ENCODE assay signal across 10 cellular contexts in genomic region chr9:90921104-90921503, GRCh38.
A peak's percentile ranks its signal among the peaks of the same experiment; 100 is the strongest.
DNase-seq lines count a peak whose midpoint lies in the region; ATAC-seq, FAIRE-seq and TF ChIP-seq lines count a peak whose summit lies in the region.
"Had no signal": no experiment of that assay in that cellular context is flagged by ENCODE, and none has a peak within 500 bp of the region (broad histone marks: within the 10 kb centered on the region; RNA-seq: fewer than 3 reads in every experiment).

No MANE protein-coding gene starts in this region.

- H3K4me3 ChIP-seq in A549 (no peak overlapping the region), lower lobe of right lung (no peak overlapping the region)
- H3K4me3 ChIP-seq: SJSA1 had no signal

- TF ChIP-seq CTCF in A549 (IDR thresholded peaks at IDR 0.05) (no peak), lower lobe of right lung (IDR thresholded peaks at IDR 0.05) (no peak)

- peaks cover 9% of the 10 kb centered on the region for H3K27me3 ChIP-seq in lower lobe of right lung (ENCODE audit: low read depth)
- H3K27me3 ChIP-seq: SJSA1 had no signal

- intact Hi-C loops in lower lobe of right lung (cut with DNase I): no loop called here

- ATAC-seq in A549 (no peak), lower lobe of right lung (peak; percentile 65 to 71), GM18907 (IDR thresholded peaks at IDR 0.05; ENCODE audit: unreplicated experiment) (no peak), HG03571 (IDR thresholded peaks at IDR 0.05; ENCODE audit: unreplicated experiment) (no peak), GM18502 (IDR thresholded peaks at IDR 0.05; ENCODE audit: poor library complexity, unreplicated experiment) (no peak)

- CTCF ChIA-PET in A549 (lab: Yijun Ruan, JAX): interaction anchor here (0.6 to 1.4 kb wide), 6 partner anchors 12 to 1437 kb away, joined by 3 to 4 read pairs (median 3); no protein-coding TSS in a partner anchor

- 46% methylated on average over 8 of the region's 8 CpGs for WGBS in A549 (ENCODE audit: missing lambda C conversion rate)

- H3K4me1 ChIP-seq in A549 (peaks cover 13% of the 10 kb centered on the region; the same call in 2 of the 3 replicates), lower lobe of right lung (peaks cover 4% of the 10 kb centered on the region)

- no peak for TF ChIP-seq POLR2A in A549 (IDR thresholded peaks at IDR 0.05; ENCODE audit: low read length)

- no peak for FAIRE-seq in A549 (lab: Jason Lieb, UNC)

- POLR2A ChIA-PET in A549 (lab: Yijun Ruan, JAX): interaction anchor here (1.2 kb wide), 1 partner anchor 64 kb away, joined by 6 read pairs; no protein-coding TSS in a partner anchor

- H3K4me2 ChIP-seq in A549: peak overlapping the region; percentile 31; the same call in 1 of the 3 replicates

- H3K27ac ChIP-seq in A549 (peak overlapping the region; percentile 38 to 42; a peak in 2 of 6 replicates), lower lobe of right lung (no peak overlapping the region)
- H3K27ac ChIP-seq: SJSA1 had no signal

- H3K9me3 ChIP-seq in A549 (no peaks in the 10 kb centered on the region), lower lobe of right lung (no peaks in the 10 kb centered on the region)
- H3K9me3 ChIP-seq: SJSA1 had no signal

- TF ChIP-seq EP300 in A549 (IDR thresholded peaks at IDR 0.05): no peak

- no peak for TF ChIP-seq RAD21 in A549 (conservative IDR thresholded peaks at IDR 0.05 in 1 of 2, IDR thresholded peaks at IDR 0.05 in 1 of 2)

- DNase-seq in A549 (ENCODE audit: low read depth in 1 of 2, low spot score in 1 of 2) (no peak), NCI-H1092 treated with DMSO at 0.1 percent for 48 hours (lab: John Stamatoyannopoulos, UW) (peak; percentile 81), cerebellar cortex (ENCODE audit: low spot score) (peak; percentile 79), lower lobe of right lung (peak; percentile 77), 8988T (no peak)
- DNase-seq: activated CD4-positive, alpha-beta T cell treated with anti-CD3 and anti-CD28 coated beads, Interleukin-2, amount 50 U/mL, for 48 hours had no signal

- no peaks in the 10 kb centered on the region for H3K36me3 ChIP-seq in lower lobe of right lung
- H3K36me3 ChIP-seq: SJSA1 had no signal

TF ChIP-seq in A549, 52 proteins besides CTCF, POLR2A, EP300 and RAD21:
- TF ChIP-seq RFX5 (IDR thresholded peaks at IDR 0.05): no peak
- TF ChIP-seq MAFK (IDR thresholded peaks at IDR 0.05; ENCODE audit: partially characterized antibody): no peak
- no peak for TF ChIP-seq MAZ (IDR thresholded peaks at IDR 0.05; ENCODE audit: borderline replicate concordance, low read depth, low read length)
- TF ChIP-seq RCOR1 (IDR thresholded peaks at IDR 0.05; ENCODE audit: low read depth, low read length): no peak
- TF ChIP-seq RNF2 (IDR thresholded peaks at IDR 0.05; ENCODE audit: borderline replicate concordance, low read depth): no peak
- no peak for TF ChIP-seq SREBF2 (IDR thresholded peaks at IDR 0.05)
- no peak for TF ChIP-seq FOXS1 (CRISPR knock-in tag; IDR thresholded peaks at IDR 0.05)
- no peak for TF ChIP-seq ESRRA (IDR thresholded peaks at IDR 0.05; ENCODE audit: borderline replicate concordance, low read length)
- no peak for TF ChIP-seq KDM1A (IDR thresholded peaks at IDR 0.05; ENCODE audit: low read depth)
- TF ChIP-seq HOXA7 (CRISPR knock-in tag; IDR thresholded peaks at IDR 0.05): no peak
TF ChIP-seq in A549: peak in this region for 0.

Comparison
In these comparisons a context has a peak if more than half of its experiments do, and no peak if none do; other contexts are left out.
1. ATAC-seq: peak in lower lobe of right lung (2 of 2); none in A549 (0 of 2), GM18907 (single experiment), HG03571 (single experiment) and GM18502 (single experiment).
2. DNase-seq: peak in NCI-H1092 treated with DMSO at 0.1 percent for 48 hours (single experiment), cerebellar cortex (single experiment) and lower lobe of right lung (single experiment); none in A549 (0 of 2) and 8988T (single experiment).